In genomic region chr2:231597014-231597611, GRCh38 we compare ENCODE assay signal across 9 cellular contexts. TPM values are rescaled to one million over a fixed set of nuclear protein-coding genes. Genes with fewer than 3 reads are reported as not detected.
DNase-seq lines count a peak whose midpoint lies in the region; ATAC-seq and TF ChIP-seq lines count a peak whose summit lies in the region.
"Had no signal": no experiment of that assay in that cellular context is flagged by ENCODE, and none has a peak within 500 bp of the region (broad histone marks: within the 10 kb centered on the region; RNA-seq: fewer than 3 reads in every experiment).

No MANE protein-coding gene starts in this region.

- H3K27ac Mint-ChIP-seq in GM23338 (no peak overlapping the region), memory B cell (peak overlapping the region; percentile 25)
- H3K27ac Mint-ChIP-seq in natural killer cell treated with Interleukin-12 subunit alpha and Interleukin-12 subunit beta and Interleukin-15 and Interleukin-18, amount 100 ng/mL, for 72 hours, result no peak overlapping the region

- H3K79me2 ChIP-seq in GM23338 (replicated peaks; ENCODE audit: insufficient read depth), result no peaks in the 10 kb centered on the region

- H3K4me3 Mint-ChIP-seq in GM23338, result no peak overlapping the region
- H3K4me3 Mint-ChIP-seq in memory B cell, result no peak overlapping the region
- H3K4me3 Mint-ChIP-seq in natural killer cell treated with Interleukin-12 subunit alpha and Interleukin-12 subunit beta and Interleukin-15 and Interleukin-18, amount 100 ng/mL, for 72 hours, result no peak overlapping the region

- H3K9me3 Mint-ChIP-seq in GM23338, result no peaks in the 10 kb centered on the region
- no peaks in the 10 kb centered on the region for H3K9me3 Mint-ChIP-seq in memory B cell
- no peaks in the 10 kb centered on the region for H3K9me3 Mint-ChIP-seq in natural killer cell treated with Interleukin-12 subunit alpha and Interleukin-12 subunit beta and Interleukin-15 and Interleukin-18, amount 100 ng/mL, for 72 hours

- 0 out of 2 replicates have a peak, but pooled peaks cover 4% of the 10 kb centered on the region for H3F3A ChIP-seq in GM23338 (replicated peaks; ENCODE audit: low read depth)

- no peak overlapping the region for H3K27ac ChIP-seq in GM23338 (ENCODE audit: low read depth)

- no peaks in the 10 kb centered on the region for H3K9me2 ChIP-seq in GM23338 (ENCODE audit: insufficient read depth)

- no peaks in the 10 kb centered on the region for H3K36me3 Mint-ChIP-seq in GM23338 (ENCODE audit: low read depth)
- no peaks in the 10 kb centered on the region for H3K36me3 Mint-ChIP-seq in memory B cell
- H3K36me3 Mint-ChIP-seq in natural killer cell treated with Interleukin-12 subunit alpha and Interleukin-12 subunit beta and Interleukin-15 and Interleukin-18, amount 100 ng/mL, for 72 hours, result no peaks in the 10 kb centered on the region

- peaks cover 6% of the 10 kb centered on the region; the same call in 1 of the 2 replicates for H3K4me1 ChIP-seq in GM23338 (ENCODE audit: insufficient read depth)

- H2AFZ ChIP-seq in GM23338, result 0 out of 2 replicates have a peak overlapping the region, but pooled peaks have one; percentile 18

- no peak for ATAC-seq in GM23338
- peak; percentile 28 for ATAC-seq in memory B cell (ENCODE audit: low read depth)
- ATAC-seq in natural killer cell treated with Interleukin-12 subunit alpha and Interleukin-12 subunit beta and Interleukin-15 and Interleukin-18, amount 100 ng/mL, for 72 hours, result no peak

- H3K4me1 Mint-ChIP-seq in GM23338 (peaks cover 9% of the 10 kb centered on the region), memory B cell (peaks cover 6% of the 10 kb centered on the region)
- H3K4me1 Mint-ChIP-seq in natural killer cell treated with Interleukin-12 subunit alpha and Interleukin-12 subunit beta and Interleukin-15 and Interleukin-18, amount 100 ng/mL, for 72 hours (ENCODE audit: low read depth in 2 of 2), result peaks cover 0 to 5% of the 10 kb centered on the region in 2 donors

- DNase-seq in C1 segment of cervical spinal cord (lab: John Stamatoyannopoulos, UW) (peak in 9 of 14 donors; percentile 33 to 93 (median 67)), GM23338 (ENCODE audit: low spot score) (no peak), amygdala (lab: John Stamatoyannopoulos, UW) (peak in 47 of 56 donors; percentile 15 to 83 (median 59)), memory B cell (ENCODE audit: low spot score in 2 of 2) (no peak), HuH-7.5 (ENCODE audit: low spot score) (no peak), NCI-H2029 (lab: John Stamatoyannopoulos, UW) (no peak)
- DNase-seq in activated effector memory CD4-positive, alpha-beta T cell treated with anti-CD3 and anti-CD28 coated beads, Interleukin-2, amount 50 U/mL, for 16 hours, result no peak
- DNase-seq in natural killer cell treated with Interleukin-12 subunit alpha and Interleukin-12 subunit beta and Interleukin-15 and Interleukin-18, amount 100 ng/mL, for 72 hours (ENCODE audit: low spot score), result no peak

- H3K36me3 ChIP-seq in GM23338 (ENCODE audit: insufficient read depth), result no peaks in the 10 kb centered on the region

- no peak overlapping the region for H3K4me2 ChIP-seq in GM23338

- H3K27me3 ChIP-seq in GM23338 (ENCODE audit: insufficient read depth), result no peaks in the 10 kb centered on the region

- no peak for TF ChIP-seq CTCF in GM23338 (conservative IDR thresholded peaks at IDR 0.05; ENCODE audit: low read depth in 2 of 2)

- H4K20me1 ChIP-seq in GM23338 (replicated peaks; ENCODE audit: insufficient read depth), result no peaks in the 10 kb centered on the region

- H3K27me3 Mint-ChIP-seq in GM23338 (ENCODE audit: insufficient read depth, low read depth, poor library complexity), result peaks cover 19% of the 10 kb centered on the region
- H3K27me3 Mint-ChIP-seq in memory B cell, result no peaks in the 10 kb centered on the region
- H3K27me3 Mint-ChIP-seq in natural killer cell treated with Interleukin-12 subunit alpha and Interleukin-12 subunit beta and Interleukin-15 and Interleukin-18, amount 100 ng/mL, for 72 hours, result no peaks in the 10 kb centered on the region

- no peak overlapping the region for H3K4me3 ChIP-seq in GM23338

TF ChIP-seq in GM23338, 12 proteins besides CTCF, POLR2A, EP300 and RAD21 (continues in another document):
- no peak for TF ChIP-seq ZNF331 (CRISPR knock-in tag; IDR thresholded peaks at IDR 0.05; ENCODE audit: low read depth)
- no peak for TF ChIP-seq NANOG (IDR thresholded peaks at IDR 0.05; ENCODE audit: borderline replicate concordance)
- TF ChIP-seq CREB1 (CRISPR knock-in tag; IDR thresholded peaks at IDR 0.05; ENCODE audit: low read depth), result no peak
- no peak for TF ChIP-seq EZH2phosphoT487 (IDR thresholded peaks at IDR 0.05; ENCODE audit: unreplicated experiment)
- TF ChIP-seq, protein P1, sequence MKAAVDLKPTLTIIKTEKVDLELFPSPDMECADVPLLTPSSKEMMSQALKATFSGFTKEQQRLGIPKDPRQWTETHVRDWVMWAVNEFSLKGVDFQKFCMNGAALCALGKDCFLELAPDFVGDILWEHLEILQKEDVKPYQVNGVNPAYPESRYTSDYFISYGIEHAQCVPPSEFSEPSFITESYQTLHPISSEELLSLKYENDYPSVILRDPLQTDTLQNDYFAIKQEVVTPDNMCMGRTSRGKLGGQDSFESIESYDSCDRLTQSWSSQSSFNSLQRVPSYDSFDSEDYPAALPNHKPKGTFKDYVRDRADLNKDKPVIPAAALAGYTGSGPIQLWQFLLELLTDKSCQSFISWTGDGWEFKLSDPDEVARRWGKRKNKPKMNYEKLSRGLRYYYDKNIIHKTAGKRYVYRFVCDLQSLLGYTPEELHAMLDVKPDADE (IDR thresholded peaks at IDR 0.05), result no peak
- TF ChIP-seq EZH2 (IDR thresholded peaks at IDR 0.05; ENCODE audit: low read depth, unreplicated experiment), result no peak
- TF ChIP-seq ZNF462 (CRISPR knock-in tag; IDR thresholded peaks at IDR 0.05), result no peak
- TF ChIP-seq POLR2AphosphoS5 (IDR thresholded peaks at IDR 0.05; ENCODE audit: low read depth), result no peak
- no peak for TF ChIP-seq STAT1 (IDR thresholded peaks at IDR 0.05; ENCODE audit: unreplicated experiment)

RNA-seq across cellular contexts. Expression of gene TEX44, which starts 4.4 kb away (rescaled TPM):
- total RNA-seq in GM23338 (2014; rRNA removed; shearing (Covaris generic)), result not detected in 2 replicates
- not detected in 2 replicates for polyA plus RNA-seq in GM23338 (2016; fragmentation: Nextera tagmentation; extraction: Ambion mirVana)
- not detected for total RNA-seq in natural killer cell treated with Interleukin-12 subunit alpha and Interleukin-12 subunit beta and Interleukin-15 and Interleukin-18, amount 100 ng/mL, for 72 hours
- total RNA-seq: dermis microvascular lymphatic vessel endothelial cell had no signal

Comparison
In these comparisons a context has a peak if more than half of its experiments do, and no peak if none do; other contexts are left out.
1. DNase-seq: peak in C1 segment of cervical spinal cord (9 of 14) and amygdala (47 of 56); none in GM23338 (single experiment), memory B cell (0 of 2), HuH-7.5 (single experiment), NCI-H2029 (single experiment), activated effector memory CD4-positive, alpha-beta T cell treated with anti-CD3 and anti-CD28 coated beads, Interleukin-2, amount 50 U/mL, for 16 hours (single experiment) and natural killer cell treated with Interleukin-12 subunit alpha and Interleukin-12 subunit beta and Interleukin-15 and Interleukin-18, amount 100 ng/mL, for 72 hours (single experiment).